ENCODE assay signal across 8 cellular contexts in the genomic region with DNA sequence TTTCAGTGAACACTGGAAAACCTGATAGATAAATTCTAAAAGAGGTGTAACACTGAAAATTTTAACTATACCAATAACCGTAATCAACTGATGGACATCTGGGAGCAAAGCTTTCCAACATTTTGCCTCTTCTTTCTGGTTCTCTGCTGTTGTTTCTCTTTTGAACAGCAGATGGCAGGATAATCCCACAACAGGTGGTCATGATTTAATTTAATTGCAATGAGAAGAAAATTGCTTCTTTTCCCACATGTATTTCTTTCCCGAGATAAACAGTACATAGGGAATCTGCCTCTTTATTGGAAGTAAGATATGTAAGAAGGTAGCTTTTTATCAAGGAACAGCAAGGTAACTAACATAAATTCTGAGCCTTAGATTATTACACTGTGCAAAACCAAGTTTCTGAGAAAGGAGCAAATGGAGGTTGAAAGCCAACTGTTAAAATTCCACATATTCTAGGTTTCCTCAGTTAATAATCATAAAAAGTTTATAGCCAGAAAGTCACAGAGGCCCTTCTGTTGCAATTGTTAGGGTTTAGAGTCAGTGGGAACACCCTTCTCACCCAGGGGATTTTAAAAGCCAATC.
DNase-seq lines count a peak whose midpoint lies in the region; ATAC-seq, FAIRE-seq and TF ChIP-seq lines count a peak whose summit lies in the region.

No MANE protein-coding gene starts in this region.

- CTCF ChIA-PET in AG04449 (lab: Yijun Ruan, JAX): interaction anchor here (0.6 to 14.6 kb wide), 64 partner anchors 8 to 296 kb away, joined by 3 to 509 read pairs (median 5); a partner anchor contains a TSS
- CTCF ChIA-PET in endothelial cell of umbilical vein (lab: Charles Lee): interaction anchor here (0.6 to 14.6 kb wide), 62 partner anchors 8 to 295 kb away, joined by 3 to 428 read pairs (median 4); a partner anchor contains a TSS
- CTCF ChIA-PET in naive thymus-derived CD4-positive, alpha-beta T cell (lab: Charles Lee): interaction anchor here (0.6 to 9.2 kb wide), 35 partner anchors 8 to 279 kb away, joined by 3 to 207 read pairs (median 5); a partner anchor contains a TSS

- no peaks in the 10 kb centered on the region for H3K36me3 ChIP-seq in endothelial cell of umbilical vein (ENCODE audit: control insufficient read depth in 2 of 2, extremely low read depth in 1 of 2, insufficient read depth in 2 of 2, low read length in 2 of 2)
- H3K36me3 ChIP-seq in naive thymus-derived CD4-positive, alpha-beta T cell (ENCODE audit: control insufficient read depth in 2 of 3, insufficient read depth in 3 of 3, low read length in 3 of 3): no peaks in the 10 kb centered on the region

- FAIRE-seq in endothelial cell of umbilical vein (lab: Jason Lieb, UNC): peak; percentile 86

- no peak overlapping the region for H2AFZ ChIP-seq in endothelial cell of umbilical vein (ENCODE audit: low read depth, low read length)

- H3K27me3 ChIP-seq in endothelial cell of umbilical vein (ENCODE audit: control insufficient read depth in 2 of 2, insufficient read depth in 2 of 2, low read length in 2 of 2): peaks cover 25 to 29% of the 10 kb centered on the region in 2 experiments
- no peaks in the 10 kb centered on the region for H3K27me3 ChIP-seq in naive thymus-derived CD4-positive, alpha-beta T cell (ENCODE audit: control insufficient read depth in 2 of 2, insufficient read depth in 2 of 2, low read length in 2 of 2)

- POLR2A ChIA-PET in AG04449 (lab: Yijun Ruan, JAX) (no interaction called here), endothelial cell of umbilical vein (lab: Charles Lee) (no interaction called here)
- POLR2A ChIA-PET in naive thymus-derived CD4-positive, alpha-beta T cell (lab: Charles Lee): interaction anchor here (0.5 to 7.5 kb wide), 8 partner anchors 66 to 232 kb away, joined by 3 to 74 read pairs (median 4); a partner anchor contains a TSS

- H3K4me3 Mint-ChIP-seq in naive thymus-derived CD4-positive, alpha-beta T cell: peak overlapping the region in 1 of 10 donors; percentile 41

- H3K9me1 ChIP-seq in endothelial cell of umbilical vein (replicated peaks; ENCODE audit: control insufficient read depth, extremely low read depth, insufficient read depth, low read length): no peaks in the 10 kb centered on the region

- TF ChIP-seq CTCF in AG04449 (IDR thresholded peaks at IDR 0.05; ENCODE audit: insufficient read depth, low read length, missing control alignments): peak; percentile 47
- TF ChIP-seq CTCF in endothelial cell of umbilical vein (IDR thresholded peaks at IDR 0.05; ENCODE audit: extremely low read depth in 1 of 2, insufficient read depth in 1 of 2, low read depth in 1 of 2, low read length in 2 of 2): peak; percentile 59 to 60

- H3K9me3 Mint-ChIP-seq in naive thymus-derived CD4-positive, alpha-beta T cell: no peaks in the 10 kb centered on the region

- no peak overlapping the region for H3K4me3 ChIP-seq in AG04449 (ENCODE audit: low read depth, low read length)
- H3K4me3 ChIP-seq in endothelial cell of umbilical vein (replicated peaks in 1 of 3; ENCODE audit: insufficient read depth in 1 of 3, low read depth in 1 of 3, low read length in 3 of 3): no peak overlapping the region
- no peak overlapping the region for H3K4me3 ChIP-seq in naive thymus-derived CD4-positive, alpha-beta T cell (ENCODE audit: low read length)

- no peaks in the 10 kb centered on the region for H3K36me3 Mint-ChIP-seq in naive thymus-derived CD4-positive, alpha-beta T cell

- peak; percentile 71 for ATAC-seq in naive thymus-derived CD4-positive, alpha-beta T cell
- ATAC-seq in HG03095 (IDR thresholded peaks at IDR 0.05; ENCODE audit: unreplicated experiment): no peak
- ATAC-seq in GM18520 (IDR thresholded peaks at IDR 0.05; ENCODE audit: unreplicated experiment): no peak

- H3K27ac ChIP-seq in endothelial cell of umbilical vein (ENCODE audit: insufficient read depth, low read depth, low read length): no peak overlapping the region
- H3K27ac ChIP-seq in naive thymus-derived CD4-positive, alpha-beta T cell (ENCODE audit: low read depth, low read length): no peak overlapping the region

- DNase-seq in AG04449 (ENCODE audit: low read depth, low spot score) (no peak), ELR (ENCODE audit: low read depth) (peak; percentile 67), NCI-H1417 (lab: John Stamatoyannopoulos, UW) (peak; percentile 59 to 87 (median 75)), SKM-1 treated with dmso at 0.1 percent for 144 hours (lab: John Stamatoyannopoulos, UW; ENCODE audit: unreplicated experiment) (peak; percentile 71), endothelial cell of umbilical vein (ENCODE audit: low read depth, low spot score) (peak; percentile 76)
- DNase-seq in naive thymus-derived CD4-positive, alpha-beta T cell: peak in 7 of 9 donors; percentile 43 to 73 (median 65)

- H3K9me3 ChIP-seq in endothelial cell of umbilical vein (replicated peaks; ENCODE audit: control insufficient read depth, insufficient read depth, low read length): no peaks in the 10 kb centered on the region
- no peaks in the 10 kb centered on the region for H3K9me3 ChIP-seq in naive thymus-derived CD4-positive, alpha-beta T cell (ENCODE audit: control insufficient read depth in 2 of 3, low read length in 3 of 3)

- H3K27ac Mint-ChIP-seq in naive thymus-derived CD4-positive, alpha-beta T cell: peak overlapping the region in 2 of 9 donors; percentile 21 to 72

- no peak for TF ChIP-seq POLR2A in endothelial cell of umbilical vein (IDR thresholded peaks at IDR 0.05; ENCODE audit: low read depth, low read length)

- H3K4me1 ChIP-seq in endothelial cell of umbilical vein (ENCODE audit: control insufficient read depth, extremely low read depth, insufficient read depth, low read length): no peaks in the 10 kb centered on the region
- H3K4me1 ChIP-seq in naive thymus-derived CD4-positive, alpha-beta T cell (ENCODE audit: control insufficient read depth in 2 of 2, insufficient read depth in 2 of 2, low read length in 2 of 2): peaks cover 0 to 3% of the 10 kb centered on the region in 2 donors

- H3K9ac ChIP-seq in endothelial cell of umbilical vein (replicated peaks; ENCODE audit: extremely low read depth, insufficient read depth, low read length): no peak overlapping the region

- intact Hi-C loops in endothelial cell of umbilical vein (cut with micrococcal nuclease): loop anchor here (1.0 to 2.0 kb wide), 5 partner anchors 75 to 276 kb away; no protein-coding TSS in a partner anchor
- intact Hi-C loops in naive thymus-derived CD4-positive, alpha-beta T cell (cut with micrococcal nuclease): loop anchor here (1.0 to 5.0 kb wide), 8 partner anchors 75 to 276 kb away; a partner anchor contains a TSS

- no TSS peak for BruUV-seq in endothelial cell of umbilical vein (replicated peaks; lab: Mats Ljungman, UMichigan)

- no peak overlapping the region for H3K4me2 ChIP-seq in endothelial cell of umbilical vein (ENCODE audit: insufficient read depth, low read length)

- no peaks in the 10 kb centered on the region for H3K79me2 ChIP-seq in endothelial cell of umbilical vein (ENCODE audit: control insufficient read depth, insufficient read depth, low read length)

- peaks cover 0 to 16% (median 9%) of the 10 kb centered on the region in 7 donors for H3K4me1 Mint-ChIP-seq in naive thymus-derived CD4-positive, alpha-beta T cell

- peaks cover 0 to 9% (median 0%) of the 10 kb centered on the region in 5 donors for H3K27me3 Mint-ChIP-seq in naive thymus-derived CD4-positive, alpha-beta T cell

- dilution Hi-C loops in endothelial cell of umbilical vein (cut with MboI; ENCODE audit: extremely low pct_ligation_motif_present, low sequenced_read_pairs): no loop called here

- H4K20me1 ChIP-seq in endothelial cell of umbilical vein (replicated peaks; ENCODE audit: control insufficient read depth, extremely low read depth, insufficient read depth, low read length): no peaks in the 10 kb centered on the region

TF ChIP-seq in endothelial cell of umbilical vein, 7 proteins besides CTCF, POLR2A, EP300 and RAD21:
- no peak for TF ChIP-seq MYC (IDR thresholded peaks at IDR 0.05; ENCODE audit: low read depth, low read length)
